ENCODE assay signal across 18 cellular contexts in genomic region chr10:125004571-125005311, GRCh38.
DNase-seq lines count a peak whose midpoint lies in the region; FAIRE-seq and TF ChIP-seq lines count a peak whose summit lies in the region.
"Had no signal": no experiment of that assay in that cellular context is flagged by ENCODE, and none has a peak within 500 bp of the region (broad histone marks: within the 10 kb centered on the region; RNA-seq: fewer than 3 reads in every experiment).

No MANE protein-coding gene starts in this region.

- no peak for TF ChIP-seq POLR2A in GM12891 (IDR thresholded peaks at IDR 0.05; ENCODE audit: low read depth, low read length)

- DNase-seq in GM12891 (ENCODE audit: insufficient read length, low spot score) = peak; percentile 18
- no peak for DNase-seq in RWPE1 (ENCODE audit: low spot score)
- DNase-seq in kidney = peak; percentile 38
- DNase-seq in progenitor cell of endocrine pancreas (ENCODE audit: low spot score, unreplicated experiment) = no peak
- no peak for DNase-seq in SHP77 (lab: John Stamatoyannopoulos, UW)
- DNase-seq in NCI-H1417 (lab: John Stamatoyannopoulos, UW) = no peak
- no peak for DNase-seq in activated naive CD8-positive, alpha-beta T cell treated with anti-CD3 and anti-CD28 coated beads for 36 hours
- DNase-seq: activated T-cell treated with anti-CD3 and anti-CD28 coated beads, Interleukin-2, amount 50 U/mL, for 4 hours; AML-193; effector CD4-positive, alpha-beta T cell; esophagus squamous epithelium; NCI-H2081 treated with DMSO at 0.1 percent for 48 hours; NCI-H510A treated with DMSO at 0.1 percent for 48 hours; stimulated activated CD4-positive, alpha-beta T cell treated with anti-CD3 and anti-CD28 coated beads, Interleukin-12 subunit alpha, Interleukin-12 subunit beta, amount 100 ng/mL, for 4 hours had no signal

- no peaks in the 10 kb centered on the region for H3K27me3 Mint-ChIP-seq in progenitor cell of endocrine pancreas
- no peaks in the 10 kb centered on the region for H3K27me3 Mint-ChIP-seq in activated naive CD8-positive, alpha-beta T cell treated with anti-CD3 and anti-CD28 coated beads for 36 hours

- no peak overlapping the region for H3K9ac ChIP-seq in kidney (ENCODE audit: low read length in 2 of 2)

- intact Hi-C loops in kidney (cut with DNase I) = loop anchor here (5.0 kb wide), 1 partner anchor 462 kb away; no protein-coding TSS in a partner anchor

- H3K4me3 ChIP-seq in kidney (ENCODE audit: low read length in 2 of 2) = no peak overlapping the region
- H3K4me3 ChIP-seq: cardiac muscle cell, esophagus squamous epithelium had no signal

- H3K4me1 ChIP-seq in kidney (ENCODE audit: control insufficient read depth in 1 of 2, insufficient read depth in 1 of 2, low read depth in 1 of 2, low read length in 2 of 2) = peaks cover 0 to 15% of the 10 kb centered on the region in 2 donors

- H3K27ac ChIP-seq in RWPE1 (peak overlapping the region; percentile 80), kidney (ENCODE audit: low read depth in 2 of 2, low read length in 2 of 2) (no peak overlapping the region)
- H3K27ac ChIP-seq: cardiac muscle cell, esophagus squamous epithelium, HL-60 had no signal

- no peaks in the 10 kb centered on the region for H3K9me3 Mint-ChIP-seq in progenitor cell of endocrine pancreas (ENCODE audit: low read depth)
- no peaks in the 10 kb centered on the region for H3K9me3 Mint-ChIP-seq in activated naive CD8-positive, alpha-beta T cell treated with anti-CD3 and anti-CD28 coated beads for 36 hours
- H3K9me3 Mint-ChIP-seq: activated CD4-positive, alpha-beta memory T cell treated with anti-CD3 and anti-CD28 coated beads for 36 hours; activated T-cell treated with anti-CD3 and anti-CD28 coated beads, Interleukin-2, amount 50 U/mL, for 4 hours; T-cell had no signal

- no peak for FAIRE-seq in GM12891 (lab: Jason Lieb, UNC)
- no peak for FAIRE-seq in kidney (lab: Jason Lieb, UNC)

- CTCF ChIA-PET in RWPE1 (lab: Yijun Ruan, JAX) = no interaction called here

- peaks cover 10% of the 10 kb centered on the region for H3K36me3 Mint-ChIP-seq in progenitor cell of endocrine pancreas (ENCODE audit: insufficient read depth)
- H3K36me3 Mint-ChIP-seq in activated naive CD8-positive, alpha-beta T cell treated with anti-CD3 and anti-CD28 coated beads for 36 hours = no peaks in the 10 kb centered on the region
- H3K36me3 Mint-ChIP-seq: activated CD4-positive, alpha-beta memory T cell treated with anti-CD3 and anti-CD28 coated beads for 36 hours; T-cell had no signal

- H3K4me3 Mint-ChIP-seq in progenitor cell of endocrine pancreas (ENCODE audit: low read depth) = no peak overlapping the region
- no peak overlapping the region for H3K4me3 Mint-ChIP-seq in activated naive CD8-positive, alpha-beta T cell treated with anti-CD3 and anti-CD28 coated beads for 36 hours
- H3K4me3 Mint-ChIP-seq: activated CD4-positive, alpha-beta memory T cell treated with anti-CD3 and anti-CD28 coated beads for 36 hours; activated T-cell treated with anti-CD3 and anti-CD28 coated beads, Interleukin-2, amount 50 U/mL, for 4 hours; T-cell had no signal

- peaks cover 12 to 39% of the 10 kb centered on the region in 2 donors for H3K36me3 ChIP-seq in kidney (ENCODE audit: control insufficient read depth in 1 of 2, insufficient read depth in 2 of 2, low read length in 2 of 2)

- peaks cover 19% of the 10 kb centered on the region for H3K4me1 Mint-ChIP-seq in progenitor cell of endocrine pancreas (ENCODE audit: low read depth)
- peaks cover 4% of the 10 kb centered on the region for H3K4me1 Mint-ChIP-seq in activated naive CD8-positive, alpha-beta T cell treated with anti-CD3 and anti-CD28 coated beads for 36 hours
- H3K4me1 Mint-ChIP-seq: T-cell had no signal

- POLR2A ChIA-PET in RWPE1 (lab: Yijun Ruan, JAX; ENCODE audit: low non-redundant PET) = no interaction called here

- H3K9me3 ChIP-seq in kidney (ENCODE audit: control insufficient read depth in 1 of 2, low read length in 2 of 2) = no peaks in the 10 kb centered on the region
- H3K9me3 ChIP-seq: esophagus squamous epithelium had no signal

- H3K27ac Mint-ChIP-seq in progenitor cell of endocrine pancreas = peak overlapping the region; percentile 47
- H3K27ac Mint-ChIP-seq in activated naive CD8-positive, alpha-beta T cell treated with anti-CD3 and anti-CD28 coated beads for 36 hours = no peak overlapping the region
- H3K27ac Mint-ChIP-seq: activated CD4-positive, alpha-beta memory T cell treated with anti-CD3 and anti-CD28 coated beads for 36 hours; T-cell had no signal

- no peak for TF ChIP-seq CTCF in RWPE1 (conservative IDR thresholded peaks at IDR 0.05; ENCODE audit: low read depth)
- no peak for TF ChIP-seq CTCF in kidney (IDR thresholded peaks at IDR 0.05; ENCODE audit: borderline replicate concordance, extremely low read depth, insufficient read depth)
- no peak for TF ChIP-seq CTCF in progenitor cell of endocrine pancreas (IDR thresholded peaks at IDR 0.05; ENCODE audit: unreplicated experiment)

TF ChIP-seq in GM12891, 5 proteins besides CTCF, POLR2A, EP300 and RAD21:
- TF ChIP-seq POLR2AphosphoS5 (IDR thresholded peaks at IDR 0.05; ENCODE audit: low read depth, low read length) = no peak
- no peak for TF ChIP-seq SPI1 (IDR thresholded peaks at IDR 0.05; ENCODE audit: low read depth, low read length)
- no peak for TF ChIP-seq TAF1 (IDR thresholded peaks at IDR 0.05; ENCODE audit: low read depth, low read length)
- no peak for TF ChIP-seq PAX5 (IDR thresholded peaks at IDR 0.05; ENCODE audit: insufficient read depth, low read length, severe bottlenecking)
TF ChIP-seq in GM12891: peak in this region for 0.

Comparison
In these comparisons a context has a peak if more than half of its experiments do, and no peak if none do; other contexts are left out.
1. DNase-seq: peak in GM12891 (single experiment) and kidney (single experiment); none in RWPE1 (single experiment), progenitor cell of endocrine pancreas (single experiment), SHP77 (0 of 2), NCI-H1417 (0 of 3) and activated naive CD8-positive, alpha-beta T cell treated with anti-CD3 and anti-CD28 coated beads for 36 hours (single experiment).